ENCODE assay signal across 2 cellular contexts in the genomic region with DNA sequence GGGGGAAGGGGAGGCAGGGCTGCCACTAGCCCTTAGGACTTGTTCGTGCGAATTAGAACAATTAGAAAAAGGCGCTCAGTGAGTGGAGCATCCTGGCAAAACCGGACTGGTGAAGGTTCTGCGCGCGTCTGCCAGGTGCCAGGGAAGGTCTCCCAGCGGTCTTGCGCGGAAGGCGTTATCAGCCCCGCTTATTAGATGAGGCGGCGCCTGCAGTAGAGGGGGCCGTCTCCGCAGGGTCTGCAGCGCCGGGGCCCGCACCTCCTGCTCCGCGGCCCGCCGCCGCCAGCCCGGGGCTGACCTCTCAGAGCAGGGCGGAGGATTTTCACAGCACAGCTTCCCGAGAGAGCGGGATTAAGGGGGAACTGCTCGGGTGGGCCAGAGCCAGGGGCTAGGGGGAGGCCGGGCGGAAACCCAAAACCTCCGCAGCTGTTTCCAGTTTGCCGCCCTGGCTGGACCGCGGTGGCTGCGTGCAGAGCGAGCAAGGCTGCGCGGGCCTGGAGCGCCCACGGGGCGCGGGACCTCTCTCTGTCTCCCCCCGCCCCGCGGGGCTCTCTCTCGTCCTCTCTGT.
TF ChIP-seq lines count a peak whose summit lies in the region.

No MANE protein-coding gene starts in this region.

TF ChIP-seq in K562, 482 proteins besides CTCF, POLR2A, EP300 and RAD21:
- TF ChIP-seq, protein P1, sequence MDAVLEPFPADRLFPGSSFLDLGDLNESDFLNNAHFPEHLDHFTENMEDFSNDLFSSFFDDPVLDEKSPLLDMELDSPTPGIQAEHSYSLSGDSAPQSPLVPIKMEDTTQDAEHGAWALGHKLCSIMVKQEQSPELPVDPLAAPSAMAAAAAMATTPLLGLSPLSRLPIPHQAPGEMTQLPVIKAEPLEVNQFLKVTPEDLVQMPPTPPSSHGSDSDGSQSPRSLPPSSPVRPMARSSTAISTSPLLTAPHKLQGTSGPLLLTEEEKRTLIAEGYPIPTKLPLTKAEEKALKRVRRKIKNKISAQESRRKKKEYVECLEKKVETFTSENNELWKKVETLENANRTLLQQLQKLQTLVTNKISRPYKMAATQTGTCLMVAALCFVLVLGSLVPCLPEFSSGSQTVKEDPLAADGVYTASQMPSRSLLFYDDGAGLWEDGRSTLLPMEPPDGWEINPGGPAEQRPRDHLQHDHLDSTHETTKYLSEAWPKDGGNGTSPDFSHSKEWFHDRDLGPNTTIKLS (IDR thresholded peaks at IDR 0.05; ENCODE audit: borderline replicate concordance, low read depth), result no peak
- TF ChIP-seq RBM39 (optimal IDR thresholded peaks at IDR 0.05; ENCODE audit: low read depth, low read length) (no peak), JUNB (CRISPR knock-in tag; conservative IDR thresholded peaks at IDR 0.05) (no peak), KLF13 (tag; IDR thresholded peaks at IDR 0.05; ENCODE audit: borderline replicate concordance, low read depth) (no peak), ZNF239 (CRISPR knock-in tag; IDR thresholded peaks at IDR 0.05) (no peak), KLF10 (CRISPR knock-in tag; IDR thresholded peaks at IDR 0.05) (no peak), SRSF1 (IDR thresholded peaks at IDR 0.05; ENCODE audit: low read depth, low read length) (no peak), ARNT (IDR thresholded peaks at IDR 0.05) (no peak)

TF ChIP-seq in HepG2, 621 proteins besides CTCF, POLR2A, EP300 and RAD21:
- TF ChIP-seq DRAP1 (CRISPR knock-in tag; IDR thresholded peaks at IDR 0.05) (no peak), TCF12 (IDR thresholded peaks at IDR 0.05) (no peak), TCF12 (CRISPR knock-in tag; IDR thresholded peaks at IDR 0.05) (no peak), SSRP1 (CRISPR knock-in tag; IDR thresholded peaks at IDR 0.05) (no peak), ZNF280B (CRISPR knock-in tag; IDR thresholded peaks at IDR 0.05; ENCODE audit: borderline replicate concordance) (no peak), RFX3 (CRISPR knock-in tag; IDR thresholded peaks at IDR 0.05) (no peak), REPIN1 (CRISPR knock-in tag; IDR thresholded peaks at IDR 0.05; ENCODE audit: borderline replicate concordance, low read depth) (no peak), POGK (CRISPR knock-in tag; conservative IDR thresholded peaks at IDR 0.05) (no peak), BHLHE40 (IDR thresholded peaks at IDR 0.05; ENCODE audit: low read length) (no peak), ZNF432 (CRISPR knock-in tag; IDR thresholded peaks at IDR 0.05; ENCODE audit: borderline replicate concordance) (no peak), FOXA1 (IDR thresholded peaks at IDR 0.05) (no peak), FOXA1 (CRISPR knock-in tag; IDR thresholded peaks at IDR 0.05) (no peak), NFE2L2 (IDR thresholded peaks at IDR 0.05; ENCODE audit: low read length) (no peak)
TF ChIP-seq in HepG2: peak in this region for 0.
